ENCODE assay signal across 10 cellular contexts in genomic region chr16:23905027-23905426, GRCh38.
A peak's percentile ranks its signal among the peaks of the same experiment; 100 is the strongest.
DNase-seq lines count a peak whose midpoint lies in the region; ATAC-seq and TF ChIP-seq lines count a peak whose summit lies in the region.
"Had no signal": no experiment of that assay in that cellular context is flagged by ENCODE, and none has a peak within 500 bp of the region (broad histone marks: within the 10 kb centered on the region; RNA-seq: fewer than 3 reads in every experiment).

No MANE protein-coding gene starts in this region.

- H3K9me3 Mint-ChIP-seq in WTC11 = no peaks in the 10 kb centered on the region
- H3K9me3 Mint-ChIP-seq in osteocyte (ENCODE audit: unreplicated experiment) = no peaks in the 10 kb centered on the region

- TF ChIP-seq CTCF in WTC11 (IDR thresholded peaks at IDR 0.05) (no peak), osteocyte (IDR thresholded peaks at IDR 0.05) (no peak)

- H3K4me3 Mint-ChIP-seq in WTC11 (no peak overlapping the region), osteocyte (ENCODE audit: unreplicated experiment) (no peak overlapping the region)

- H3K27ac ChIP-seq in effector memory CD4-positive, alpha-beta T cell (ENCODE audit: insufficient read depth, low read length, poor library complexity, severe bottlenecking) = no peak overlapping the region

- H3K36me3 Mint-ChIP-seq in WTC11 (no peaks in the 10 kb centered on the region), osteocyte (ENCODE audit: unreplicated experiment) (no peaks in the 10 kb centered on the region)

- H3K27me3 Mint-ChIP-seq in WTC11 (ENCODE audit: low read depth) (no peaks in the 10 kb centered on the region), osteocyte (ENCODE audit: unreplicated experiment) (no peaks in the 10 kb centered on the region)

- no peaks in the 10 kb centered on the region for H3K27me3 ChIP-seq in effector memory CD4-positive, alpha-beta T cell (replicated peaks; ENCODE audit: control insufficient read depth, insufficient read depth, low read length, poor library complexity, severe bottlenecking)

- POLR2A ChIA-PET in WTC11 (lab: Charles Lee) = no interaction called here

- ATAC-seq in WTC11 (peak; percentile 89), GM18873 (IDR thresholded peaks at IDR 0.05; ENCODE audit: low FRiP score, unreplicated experiment) (no peak)
- ATAC-seq: mucosa of descending colon had no signal

- H3K36me3 ChIP-seq in effector memory CD4-positive, alpha-beta T cell (ENCODE audit: control insufficient read depth, insufficient read depth, low read length) = no peaks in the 10 kb centered on the region

- peaks cover 17% of the 10 kb centered on the region for H3K4me1 ChIP-seq in effector memory CD4-positive, alpha-beta T cell (ENCODE audit: control insufficient read depth, insufficient read depth, low read length, poor library complexity, severe bottlenecking)

- CTCF ChIA-PET in WTC11 (lab: Charles Lee) = interaction anchor here (1.1 to 1.5 kb wide), 3 partner anchors 9 to 140 kb away, joined by 3 to 7 read pairs (median 4); no protein-coding TSS in a partner anchor

- no peak overlapping the region for H3K27ac Mint-ChIP-seq in WTC11
- H3K27ac Mint-ChIP-seq in osteocyte (ENCODE audit: unreplicated experiment) = peak overlapping the region; percentile 50

- H3K4me3 ChIP-seq in effector memory CD4-positive, alpha-beta T cell (ENCODE audit: insufficient read depth, low read depth, low read length, poor library complexity, severe bottlenecking) = no peak overlapping the region
- H3K4me3 ChIP-seq: mucosa of descending colon had no signal

- peaks cover 36% of the 10 kb centered on the region for H3K4me1 Mint-ChIP-seq in WTC11
- peaks cover 18% of the 10 kb centered on the region for H3K4me1 Mint-ChIP-seq in osteocyte (ENCODE audit: unreplicated experiment)

- no peaks in the 10 kb centered on the region for H3K9me3 ChIP-seq in effector memory CD4-positive, alpha-beta T cell (ENCODE audit: control insufficient read depth, low read length)
- H3K9me3 ChIP-seq: mucosa of descending colon had no signal

- DNase-seq in EH (ENCODE audit: low read depth) (peak; percentile 95), WTC11 (ENCODE audit: low spot score) (peak; percentile 61), foreskin melanocyte (peak; percentile 89), osteocyte (ENCODE audit: extremely low spot score, unreplicated experiment) (peak; percentile 88), DMS 273 (lab: John Stamatoyannopoulos, UW; ENCODE audit: unreplicated experiment) (no peak)
- no peak for DNase-seq in effector memory CD4-positive, alpha-beta T cell
- no peak for DNase-seq in stimulated activated CD4-positive, alpha-beta T cell treated with anti-CD3 and anti-CD28 coated beads, Interleukin-4, amount 100 ng/mL, for 4 hours
- DNase-seq: KG1, mucosa of descending colon had no signal

TF ChIP-seq in WTC11, 78 proteins besides CTCF, POLR2A, EP300 and RAD21:
- TF ChIP-seq ZNF317 (CRISPR knock-in tag; IDR thresholded peaks at IDR 0.05; ENCODE audit: borderline replicate concordance, low read depth) = no peak
- TF ChIP-seq ATF2 (CRISPR knock-in tag; IDR thresholded peaks at IDR 0.05; ENCODE audit: borderline replicate concordance, low read depth) = no peak
- no peak for TF ChIP-seq ELF4 (CRISPR knock-in tag; IDR thresholded peaks at IDR 0.05; ENCODE audit: low read depth)
- TF ChIP-seq USF1 (CRISPR knock-in tag; IDR thresholded peaks at IDR 0.05) = no peak
- no peak for TF ChIP-seq TCF7 (CRISPR knock-in tag; IDR thresholded peaks at IDR 0.05; ENCODE audit: low read depth)
- TF ChIP-seq ZNF121 (CRISPR knock-in tag; IDR thresholded peaks at IDR 0.05) = no peak
- TF ChIP-seq ERG (CRISPR knock-in tag; IDR thresholded peaks at IDR 0.05) = no peak
- no peak for TF ChIP-seq ZNF532 (CRISPR knock-in tag; IDR thresholded peaks at IDR 0.05; ENCODE audit: borderline replicate concordance)
- no peak for TF ChIP-seq ETV6 (CRISPR knock-in tag; IDR thresholded peaks at IDR 0.05)
- TF ChIP-seq SMAD3 (CRISPR knock-in tag; IDR thresholded peaks at IDR 0.05; ENCODE audit: borderline replicate concordance) = no peak
- no peak for TF ChIP-seq GABPB1 (CRISPR knock-in tag; IDR thresholded peaks at IDR 0.05)
- no peak for TF ChIP-seq ZBTB21 (CRISPR knock-in tag; IDR thresholded peaks at IDR 0.05; ENCODE audit: borderline replicate concordance)
TF ChIP-seq in WTC11: peak in this region for 0.

Comparison
In these comparisons a context has a peak if more than half of its experiments do, and no peak if none do; other contexts are left out.
1. DNase-seq: peak in EH (single experiment), WTC11 (single experiment), foreskin melanocyte (single experiment) and osteocyte (single experiment); none in effector memory CD4-positive, alpha-beta T cell (0 of 3), stimulated activated CD4-positive, alpha-beta T cell treated with anti-CD3 and anti-CD28 coated beads, Interleukin-4, amount 100 ng/mL, for 4 hours (0 of 2) and DMS 273 (single experiment).